In the genomic region with DNA sequence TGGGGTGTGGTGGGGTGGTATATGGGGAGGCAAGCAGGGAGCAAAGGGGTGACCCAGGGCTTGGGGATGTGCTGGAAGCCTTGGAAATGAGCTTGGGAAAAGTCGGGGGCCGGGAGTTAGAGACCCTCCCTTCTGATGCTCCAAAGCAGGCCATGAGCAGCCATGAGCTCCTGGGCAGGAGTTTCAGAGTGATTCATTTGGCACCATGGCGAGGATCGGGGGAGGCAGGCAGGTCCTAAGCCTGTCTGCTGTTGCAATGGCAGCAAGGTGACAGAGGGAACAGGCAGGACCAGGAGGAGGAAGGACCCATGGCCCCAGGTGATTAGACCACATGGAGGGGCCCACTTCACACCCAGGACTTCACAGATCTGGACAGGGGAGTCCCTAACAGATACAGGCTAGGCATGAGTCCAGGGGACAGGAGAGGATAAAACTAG, we compare ENCODE assay signal across 25 cellular contexts. TPM values are rescaled to one million over a fixed set of nuclear protein-coding genes. Genes with fewer than 3 reads are reported as not detected.
DNase-seq lines count a peak whose midpoint lies in the region; TF ChIP-seq lines count a peak whose summit lies in the region.
"Had no signal": no experiment of that assay in that cellular context is flagged by ENCODE, and none has a peak within 500 bp of the region (broad histone marks: within the 10 kb centered on the region; RNA-seq: fewer than 3 reads in every experiment).

No MANE protein-coding gene starts in this region.

- no peak overlapping the region for H2AFZ ChIP-seq in neuronal stem cell (ENCODE audit: low read length)

- H2AK5ac ChIP-seq in neuronal stem cell (ENCODE audit: low read depth, low read length) = no peak overlapping the region

- no peak overlapping the region for H3K9ac ChIP-seq in neuronal stem cell (ENCODE audit: low read depth, low read length, poor library complexity)

- H3K4me1 ChIP-seq in neuronal stem cell (ENCODE audit: control insufficient read depth in 2 of 2, insufficient read depth in 1 of 2, low read depth in 1 of 2, low read length in 2 of 2) (peaks cover 32 to 51% of the 10 kb centered on the region in 2 donors), testis (peaks cover 44% of the 10 kb centered on the region), thyroid gland (peaks cover 5 to 14% of the 10 kb centered on the region in 2 donors)

- TF ChIP-seq POLR2A in testis (IDR thresholded peaks at IDR 0.05) (no peak), thyroid gland (IDR thresholded peaks at IDR 0.05) (no peak)

- no peak overlapping the region for H2BK15ac ChIP-seq in neuronal stem cell (ENCODE audit: low read length)

- H3K14ac ChIP-seq in neuronal stem cell (ENCODE audit: low read length) = no peak overlapping the region

- DNase-seq in MG63 (peak; percentile 40), dorsolateral prefrontal cortex (no peak), neuronal stem cell (ENCODE audit: low spot score) (no peak), testis (no peak), NCI-H748 treated with DMSO at 0.1 percent for 48 hours (lab: John Stamatoyannopoulos, UW) (no peak), SHP77 treated with DMSO at 0.1 percent for 48 hours (lab: John Stamatoyannopoulos, UW) (no peak), thyroid gland (no peak), NCI-H1930 (lab: John Stamatoyannopoulos, UW) (no peak)
- DNase-seq: activated CD4-positive, alpha-beta T cell treated with anti-CD3 and anti-CD28 coated beads, Interleukin-2, amount 10 ng/mL, durations not matched to agents 24 days and 14 days; activated naive CD4-positive, alpha-beta T cell; activated T-cell treated with anti-CD3 and anti-CD28 coated beads, Interleukin-2, amount 50 U/mL, for 48 hours; adrenal gland; head of caudate nucleus; Karpas-422; left colon; natural killer cell; NCI-H1694; NCI-H2171; NCI-H524 treated with DMSO at 0.1 percent for 48 hours; stimulated activated CD4-positive, alpha-beta T cell treated with anti-CD3 and anti-CD28 coated beads, Interleukin-2, amount 100 ng/mL, for 24 hours; WERI-Rb-1 had no signal

- peak overlapping the region; percentile 22 for H3K18ac ChIP-seq in neuronal stem cell (ENCODE audit: low read length)

- no peak overlapping the region for H3K4ac ChIP-seq in neuronal stem cell (ENCODE audit: low read length)

- H3K4me3 ChIP-seq in MG63 = no peak overlapping the region
- H3K4me3 ChIP-seq in dorsolateral prefrontal cortex = no peak overlapping the region
- H3K4me3 ChIP-seq in neuronal stem cell (ENCODE audit: low read length in 2 of 2) = no peak overlapping the region
- no peak overlapping the region for H3K4me3 ChIP-seq in testis
- no peak overlapping the region for H3K4me3 ChIP-seq in thyroid gland (replicated peaks in 1 of 3)
- H3K4me3 ChIP-seq: adrenal gland, GM12878 had no signal

- H3K79me1 ChIP-seq in neuronal stem cell (ENCODE audit: low read depth, low read length) = peaks cover 16% of the 10 kb centered on the region

- H4K91ac ChIP-seq in neuronal stem cell (ENCODE audit: low read depth, low read length, poor library complexity) = no peak overlapping the region

- H2BK5ac ChIP-seq in neuronal stem cell (ENCODE audit: low read length) = no peak overlapping the region

- H2BK12ac ChIP-seq in neuronal stem cell (ENCODE audit: low read length) = no peak overlapping the region

- H3K36me3 ChIP-seq in MG63 (no peaks in the 10 kb centered on the region), neuronal stem cell (replicated peaks in 1 of 2; ENCODE audit: control insufficient read depth in 2 of 2, insufficient read depth in 2 of 2, low read length in 2 of 2) (peaks cover 37 to 94% of the 10 kb centered on the region in 2 donors), testis (ENCODE audit: low read depth, missing control alignments) (no peaks in the 10 kb centered on the region), thyroid gland (no peaks in the 10 kb centered on the region)
- H3K36me3 ChIP-seq: adrenal gland, WERI-Rb-1 had no signal

- H3K27ac ChIP-seq in dorsolateral prefrontal cortex = peak overlapping the region in 38 of 59 donors; percentile 1 to 79 (median 50)
- no peak overlapping the region for H3K27ac ChIP-seq in neuronal stem cell (replicated peaks; ENCODE audit: low read length)
- H3K27ac ChIP-seq in testis = peak overlapping the region; percentile 18 to 62
- peak overlapping the region in 1 of 3 donors; percentile 35 for H3K27ac ChIP-seq in thyroid gland
- H3K27ac ChIP-seq: C4-2B, HL-60, WERI-Rb-1 had no signal

- H3K27me3 ChIP-seq in MG63 = no peaks in the 10 kb centered on the region; the same call in 1 of the 2 replicates
- H3K27me3 ChIP-seq in dorsolateral prefrontal cortex = peaks cover 0 to 38% (median 0%) of the 10 kb centered on the region in 45 donors
- H3K27me3 ChIP-seq in neuronal stem cell (ENCODE audit: control insufficient read depth in 3 of 3, insufficient read depth in 3 of 3, low read depth in 1 of 3, low read length in 3 of 3) = no peaks in the 10 kb centered on the region
- H3K27me3 ChIP-seq in testis = no peaks in the 10 kb centered on the region
- H3K27me3 ChIP-seq in thyroid gland = no peaks in the 10 kb centered on the region

- no peak overlapping the region for H3K4me2 ChIP-seq in neuronal stem cell (ENCODE audit: insufficient read depth, low read length, poor library complexity, severe bottlenecking)

- no CpG with 5 or more reads among the region's 4 CpGs for WGBS in neuronal stem cell (ENCODE audit: extremely low coverage in 2 of 2, insufficient read length in 2 of 2, insufficient replicate concordance in 1 of 2), 2 donors
- 71 to 73% methylated on average over 4 of the region's 4 CpGs for WGBS in testis, 2 donors
- 83 to 93% methylated on average over 4 of the region's 4 CpGs for WGBS in thyroid gland, 2 donors

- no peak overlapping the region for H4K8ac ChIP-seq in neuronal stem cell (ENCODE audit: low read depth, low read length)

- no peaks in the 10 kb centered on the region for H3K9me3 ChIP-seq in MG63
- peaks cover 0 to 12% of the 10 kb centered on the region in 2 donors for H3K9me3 ChIP-seq in neuronal stem cell (replicated peaks in 1 of 2; ENCODE audit: control insufficient read depth in 2 of 2, insufficient read depth in 1 of 2, low read depth in 1 of 2, low read length in 2 of 2)
- H3K9me3 ChIP-seq in testis = no peaks in the 10 kb centered on the region
- no peaks in the 10 kb centered on the region for H3K9me3 ChIP-seq in thyroid gland
- H3K9me3 ChIP-seq: adrenal gland had no signal

- TF ChIP-seq CTCF in dorsolateral prefrontal cortex (IDR thresholded peaks at IDR 0.05 in 54 of 56, conservative IDR thresholded peaks at IDR 0.05 in 2 of 56; ENCODE audit: low read depth in 1 of 56, partially characterized antibody in 56 of 56) (no peak), testis (IDR thresholded peaks at IDR 0.05) (no peak), thyroid gland (IDR thresholded peaks at IDR 0.05) (no peak)

- intact Hi-C loops in dorsolateral prefrontal cortex (cut with DNase I) = no loop called here
- intact Hi-C loops in testis (cut with DNase I; ENCODE audit: low total_unique reads) = no loop called here
- intact Hi-C loops in thyroid gland (cut with DNase I) = no loop called here

- no peak overlapping the region for H2BK120ac ChIP-seq in neuronal stem cell (ENCODE audit: low read depth, low read length)

- peak overlapping the region; percentile 25 for H3K23ac ChIP-seq in neuronal stem cell (ENCODE audit: low read depth, low read length, poor library complexity)

RNA-seq across cellular contexts. Expression of a gene that starts 21.3 kb away (rescaled TPM):
- total RNA-seq in MG63 (2014; rRNA removed; shearing (Covaris generic); ENCODE audit: low replicate concordance) = 0.47 TPM in 1 of 2 replicates, not detected in the other
- total RNA-seq in dorsolateral prefrontal cortex (100 to 1,000 TPM in 17 of 120 experiments, 10 to 100 TPM in 103; 48.2 to 210 (median 77.1) TPM), testis (100 to 1,000 TPM in 1 of 2 donors, 10 to 100 TPM in 1; 65.4 to 120 TPM), thyroid gland (10 to 100 TPM in 1 of 4 donors, 1 to 10 TPM in 3; 2.4 to 10.3 (median 6.0) TPM)
- polyA plus RNA-seq in neuronal stem cell (2013, experiment 1 of 2) = 196 TPM
- polyA plus RNA-seq in neuronal stem cell (2013, experiment 2 of 2) = 194 TPM
- polyA plus RNA-seq in testis (ENCODE audit: insufficient read depth, low read depth, low replicate concordance) = 53.7 TPM
- total RNA-seq: GM12878; natural killer cell; T-helper 2 cell treated with Interferon-gamma antibody and Interleukin-4, amounts not matched to agents 100 ng/mL and 5 ng/mL, for 36 hours had no signal
- polyA plus RNA-seq: GM12878 had no signal

Comparison
In these comparisons a context has a peak if more than half of its experiments do, and no peak if none do; other contexts are left out.
1. RNA of a gene that starts 21.3 kb away (total RNA-seq): 65.4 to 120 TPM in testis and 48.2 to 210 TPM in dorsolateral prefrontal cortex; 2.4 to 10.3 TPM in thyroid gland and 0.47 TPM in MG63; every median in the first group is over 4 times any median in the second.